16 cellular contexts compared by ENCODE assay signal in the genomic region with DNA sequence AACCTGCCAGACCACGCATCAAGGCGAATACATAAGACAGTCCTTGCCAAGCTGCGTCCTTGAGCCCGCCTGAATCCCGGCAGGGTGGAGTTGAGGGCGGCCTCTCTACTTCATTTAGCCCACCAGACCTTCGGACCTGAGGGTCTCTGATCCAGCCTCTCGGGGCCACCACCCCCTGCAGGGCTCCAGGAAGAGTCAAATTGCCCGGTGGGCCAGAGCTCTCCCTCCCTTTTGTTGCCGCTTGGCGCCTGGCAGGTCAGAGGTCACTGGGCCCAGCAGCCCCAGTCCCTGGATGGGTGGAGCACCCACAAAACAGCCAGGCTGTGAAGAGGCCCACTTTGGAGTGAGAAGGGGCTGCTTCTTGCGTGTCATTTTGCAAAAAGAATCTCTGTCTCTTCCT. TPM values are rescaled to one million over a fixed set of nuclear protein-coding genes. Genes with fewer than 3 reads are reported as not detected.
DNase-seq lines count a peak whose midpoint lies in the region; ATAC-seq and TF ChIP-seq lines count a peak whose summit lies in the region.
"Had no signal": no experiment of that assay in that cellular context is flagged by ENCODE, and none has a peak within 500 bp of the region (broad histone marks: within the 10 kb centered on the region; RNA-seq: fewer than 3 reads in every experiment).

No MANE protein-coding gene starts in this region.

- TF ChIP-seq CTCF in spleen (IDR thresholded peaks at IDR 0.05 in 8 of 11, conservative IDR thresholded peaks at IDR 0.05 in 3 of 11) = no peak
- no peak for TF ChIP-seq CTCF in tibial artery (IDR thresholded peaks at IDR 0.05)

- WGBS in spleen, 5 donors = 89 to 96% (median 94%) methylated on average over 8 to 12 of the region's 12 CpGs
- 59 to 72% methylated on average over 12 of the region's 12 CpGs for WGBS in GM23248 (ENCODE audit: low coverage in 1 of 2, low lambda C conversion rate in 2 of 2, missing lambda C conversion rate in 2 of 2), 2 experiments

- in situ Hi-C loops in GM23248 (cut with MboI) = no loop called here

- no peak for TF ChIP-seq POLR2A in spleen (IDR thresholded peaks at IDR 0.05)

- H3K9ac ChIP-seq in GM23248 = no peak overlapping the region

- H3K27ac ChIP-seq in KOPT-K1 (ENCODE audit: low read depth, low read length, poor library complexity, severe bottlenecking) (peak overlapping the region; percentile 84), spleen (no peak overlapping the region), GM23248 (no peak overlapping the region), tibial artery (no peak overlapping the region)

- POLR2A ChIA-PET in activated CD4-positive, alpha-beta T cell treated with anti-CD3 and anti-CD28 coated beads, Interleukin-2, amount 10 ng/mL, durations not matched to agents 7 days and 5 days (lab: Charles Lee) = no interaction called here

- H3K27me3 ChIP-seq in spleen (replicated peaks in 1 of 7) (peaks cover 0 to 47% (median 0%) of the 10 kb centered on the region in 7 donors), GM23248 (replicated peaks; ENCODE audit: insufficient read depth) (peaks cover 11% of the 10 kb centered on the region), tibial artery (peaks cover 0 to 36% of the 10 kb centered on the region in 2 donors)

- H3K9me3 ChIP-seq in KOPT-K1 (ENCODE audit: insufficient read depth, low read length, poor library complexity, severe bottlenecking) (no peaks in the 10 kb centered on the region), spleen (no peaks in the 10 kb centered on the region), GM23248 (ENCODE audit: low read depth) (no peaks in the 10 kb centered on the region), tibial artery (no peaks in the 10 kb centered on the region)

- H3K4me1 ChIP-seq in spleen (peaks cover 0 to 23% (median 15%) of the 10 kb centered on the region in 6 donors), GM23248 (ENCODE audit: insufficient read depth) (no peaks in the 10 kb centered on the region), tibial artery (no peaks in the 10 kb centered on the region)

- H3K27ac Mint-ChIP-seq in activated CD4-positive, alpha-beta T cell treated with anti-CD3 and anti-CD28 coated beads, Interleukin-2, amount 10 ng/mL, durations not matched to agents 7 days and 5 days = peak overlapping the region; percentile 38
- peak overlapping the region in 1 of 6 donors; percentile 32 for H3K27ac Mint-ChIP-seq in immature natural killer cell

- DNase-seq in activated CD4-positive, alpha-beta T cell treated with anti-CD3 and anti-CD28 coated beads, Interleukin-2, amount 10 ng/mL, durations not matched to agents 7 days and 5 days = no peak
- no peak for DNase-seq in activated CD4-positive, alpha-beta T cell treated with anti-CD3 and anti-CD28 coated beads for 48 hours
- DNase-seq in immature natural killer cell (no peak), spleen (peak; percentile 59), GM23248 (no peak), tibial artery (no peak)
- DNase-seq: GDM1, Karpas-422, MM.1S, NCI-H1092 treated with DMSO at 0.1 percent for 48 hours, NCI-H1694, NCI-H2107, NCI-H2227 treated with DMSO at 0.1 percent for 48 hours, NCI-H524 had no signal

- H3K79me2 ChIP-seq in GM23248 (ENCODE audit: insufficient read depth) = no peaks in the 10 kb centered on the region

- H2AFZ ChIP-seq in GM23248 = no peak overlapping the region

- no peaks in the 10 kb centered on the region for H4K20me1 ChIP-seq in GM23248 (ENCODE audit: insufficient read depth)

- no peaks in the 10 kb centered on the region for H3K9me3 Mint-ChIP-seq in activated CD4-positive, alpha-beta T cell treated with anti-CD3 and anti-CD28 coated beads, Interleukin-2, amount 10 ng/mL, durations not matched to agents 7 days and 5 days
- H3K9me3 Mint-ChIP-seq in immature natural killer cell = no peaks in the 10 kb centered on the region

- no peak overlapping the region for H3K4me2 ChIP-seq in GM23248 (ENCODE audit: unreplicated experiment)

- CTCF ChIA-PET in activated CD4-positive, alpha-beta T cell treated with anti-CD3 and anti-CD28 coated beads, Interleukin-2, amount 10 ng/mL, durations not matched to agents 7 days and 5 days (lab: Charles Lee) = interaction anchor here (0.5 to 1.5 kb wide), 4 partner anchors 10 to 376 kb away, joined by 3 to 5 read pairs (median 4); no protein-coding TSS in a partner anchor

- H3K9me2 ChIP-seq in GM23248 (ENCODE audit: insufficient read depth) = no peaks in the 10 kb centered on the region

- intact Hi-C loops in spleen (cut with DNase I; ENCODE audit: low total_unique reads) (no loop called here), tibial artery (cut with DNase I; ENCODE audit: low total_unique reads) (loop anchor here (10.0 kb wide), 1 partner anchor 116 kb away; no protein-coding TSS in a partner anchor)

- H3K36me3 Mint-ChIP-seq in activated CD4-positive, alpha-beta T cell treated with anti-CD3 and anti-CD28 coated beads, Interleukin-2, amount 10 ng/mL, durations not matched to agents 7 days and 5 days (ENCODE audit: low read depth) = peaks cover 2% of the 10 kb centered on the region
- H3K36me3 Mint-ChIP-seq in immature natural killer cell = peaks cover 0 to 3% (median 0%) of the 10 kb centered on the region in 3 donors

- no peaks in the 10 kb centered on the region for H3K36me3 ChIP-seq in KOPT-K1 (ENCODE audit: insufficient read depth, low read length)
- H3K36me3 ChIP-seq in spleen = no peaks in the 10 kb centered on the region
- H3K36me3 ChIP-seq in GM23248 (ENCODE audit: low read depth) = no peaks in the 10 kb centered on the region
- no peaks in the 10 kb centered on the region for H3K36me3 ChIP-seq in tibial artery

- H3K4me3 ChIP-seq in spleen (no peak overlapping the region), GM23248 (no peak overlapping the region), tibial artery (no peak overlapping the region)

- no peak for ATAC-seq in HG03521 (IDR thresholded peaks at IDR 0.05; ENCODE audit: unreplicated experiment)

- H3K27me3 Mint-ChIP-seq in activated CD4-positive, alpha-beta T cell treated with anti-CD3 and anti-CD28 coated beads, Interleukin-2, amount 10 ng/mL, durations not matched to agents 7 days and 5 days = peaks cover 4% of the 10 kb centered on the region
- H3K27me3 Mint-ChIP-seq in immature natural killer cell (ENCODE audit: low read depth in 3 of 3) = peaks cover 2 to 20% (median 14%) of the 10 kb centered on the region in 3 donors

- no peaks in the 10 kb centered on the region for H3F3A ChIP-seq in GM23248 (ENCODE audit: insufficient read depth)

- H3K4me1 Mint-ChIP-seq in activated CD4-positive, alpha-beta T cell treated with anti-CD3 and anti-CD28 coated beads, Interleukin-2, amount 10 ng/mL, durations not matched to agents 7 days and 5 days = peaks cover 27% of the 10 kb centered on the region
- H3K4me1 Mint-ChIP-seq in immature natural killer cell = peaks cover 21 to 26% of the 10 kb centered on the region in 2 donors

- no peak overlapping the region for H3K4me3 Mint-ChIP-seq in activated CD4-positive, alpha-beta T cell treated with anti-CD3 and anti-CD28 coated beads, Interleukin-2, amount 10 ng/mL, durations not matched to agents 7 days and 5 days
- H3K4me3 Mint-ChIP-seq in immature natural killer cell = peak overlapping the region in 4 of 5 donors; percentile 8 to 39 (median 28)

RNA-seq across cellular contexts. Expression of a gene that starts 9.0 kb away (rescaled TPM):
- total RNA-seq in activated CD4-positive, alpha-beta T cell treated with anti-CD3 and anti-CD28 coated beads, Interleukin-2, amount 10 ng/mL, durations not matched to agents 7 days and 5 days = under 1 TPM; 0.37 to 0.42 TPM
- polyA plus RNA-seq in immature natural killer cell (not detected), spleen (under 1 TPM; 0.13 to 0.65 (median 0.19) TPM), GM23248 (2016; fragmentation: Nextera tagmentation; extraction: Ambion mirVana) (1.2 and 1.6 TPM in 2 replicates)
- under 1 TPM in 1 of 7 donors, not detected in 6; 0.17 TPM for total RNA-seq in spleen
- 0.32 and 2.0 TPM in 2 replicates for total RNA-seq in GM23248 (2014; rRNA removed; shearing (Covaris generic))
